In genomic region chr17:21512307-21513011, GRCh38 we compare ENCODE assay signal across 9 cellular contexts.
DNase-seq lines count a peak whose midpoint lies in the region; ATAC-seq, FAIRE-seq and TF ChIP-seq lines count a peak whose summit lies in the region.
"Had no signal": no experiment of that assay in that cellular context is flagged by ENCODE, and none has a peak within 500 bp of the region (broad histone marks: within the 10 kb centered on the region; RNA-seq: fewer than 3 reads in every experiment).

No MANE protein-coding gene starts in this region.

- H3K4ac ChIP-seq in mesendoderm (ENCODE audit: low read depth, low read length): peak overlapping the region; percentile 56

- H4K20me1 ChIP-seq in astrocyte (ENCODE audit: insufficient read depth, low read length): no peaks in the 10 kb centered on the region

- peak; percentile 4 for DNase-seq in stimulated activated CD4-positive, alpha-beta T cell treated with anti-CD3 and anti-CD28 coated beads, Interleukin-15, amount 100 ng/mL, for 24 hours
- DNase-seq in stimulated activated CD4-positive, alpha-beta T cell treated with anti-CD3 and anti-CD28 coated beads, Interleukin-4, amount 100 ng/mL, for 24 hours: no peak
- DNase-seq in astrocyte (ENCODE audit: low read depth): no peak
- no peak for DNase-seq in mesendoderm
- peak; percentile 62 for DNase-seq in type B pancreatic cell (ENCODE audit: extremely low spot score, unreplicated experiment)
- DNase-seq in HTR-8/SVneo (ENCODE audit: insufficient read length, low spot score): no peak
- DNase-seq in prostate gland (ENCODE audit: low spot score): no peak

- no peak for FAIRE-seq in astrocyte (lab: Jason Lieb, UNC)
- no peak for FAIRE-seq in HTR-8/SVneo (lab: Jason Lieb, UNC)

- H3K36me3 ChIP-seq in astrocyte (ENCODE audit: insufficient read depth, low read length) (no peaks in the 10 kb centered on the region), mesendoderm (ENCODE audit: control insufficient read depth, insufficient read depth, low read length) (no peaks in the 10 kb centered on the region), prostate gland (no peaks in the 10 kb centered on the region)

- no peak for TF ChIP-seq POLR2A in prostate gland (IDR thresholded peaks at IDR 0.05)

- H3K27ac ChIP-seq in astrocyte (ENCODE audit: low read depth, low read length): no peak overlapping the region
- H3K27ac ChIP-seq in mesendoderm (ENCODE audit: low read depth, low read length): no peak overlapping the region
- no peak overlapping the region for H3K27ac ChIP-seq in prostate gland

- H2BK5ac ChIP-seq in mesendoderm (ENCODE audit: low read length): no peak overlapping the region

- peak overlapping the region; percentile 82 for H3K18ac ChIP-seq in mesendoderm (ENCODE audit: low read length)

- H3K56ac ChIP-seq in mesendoderm (ENCODE audit: low read length): peak overlapping the region; percentile 80

- H2BK15ac ChIP-seq in mesendoderm (replicated peaks; ENCODE audit: low read depth): no peak overlapping the region

- intact Hi-C loops in prostate gland (cut with DNase I): loop anchor here (2.0 to 5.0 kb wide), 2 partner anchors 232 to 385 kb away; partner anchors contain the start of gene DHRS7B

- H3K9ac ChIP-seq in astrocyte (ENCODE audit: low read length) (no peak overlapping the region), mesendoderm (ENCODE audit: low read length) (peak overlapping the region; percentile 65)

- H3K9me3 ChIP-seq in astrocyte (ENCODE audit: insufficient read depth, low read depth, low read length): no peaks in the 10 kb centered on the region
- H3K9me3 ChIP-seq in prostate gland: no peaks in the 10 kb centered on the region

- H3K79me1 ChIP-seq in mesendoderm (ENCODE audit: low read length): no peaks in the 10 kb centered on the region

- peaks cover 2% of the 10 kb centered on the region for H3K9me3 Mint-ChIP-seq in astrocyte (ENCODE audit: unreplicated experiment)
- H3K9me3 Mint-ChIP-seq in type B pancreatic cell: no peaks in the 10 kb centered on the region

- TF ChIP-seq CTCF in astrocyte (IDR thresholded peaks at IDR 0.05; ENCODE audit: insufficient read depth, low read depth, low read length): no peak
- no peak for TF ChIP-seq CTCF in type B pancreatic cell (conservative IDR thresholded peaks at IDR 0.05)
- no peak for TF ChIP-seq CTCF in prostate gland (IDR thresholded peaks at IDR 0.05)

- H3K27ac Mint-ChIP-seq in astrocyte (ENCODE audit: unreplicated experiment) (peak overlapping the region; percentile 56), type B pancreatic cell (no peak overlapping the region)
- H3K27ac Mint-ChIP-seq: activated CD8-positive, alpha-beta memory T cell treated with anti-CD3 and anti-CD28 coated beads, Interleukin-2, amount 10 ng/mL, durations not matched to agents 7 days and 5 days had no signal

- H2BK120ac ChIP-seq in mesendoderm (ENCODE audit: low read depth, low read length): no peak overlapping the region

- ATAC-seq in GM18909 (IDR thresholded peaks at IDR 0.05; ENCODE audit: poor library complexity, unreplicated experiment): no peak

- no peak overlapping the region for H4K5ac ChIP-seq in mesendoderm (ENCODE audit: low read length)

- no peak overlapping the region for H4K8ac ChIP-seq in mesendoderm (ENCODE audit: low read depth, low read length)

- H3K79me2 ChIP-seq in astrocyte (ENCODE audit: insufficient read depth, low read length) (no peaks in the 10 kb centered on the region), mesendoderm (ENCODE audit: control insufficient read depth, insufficient read depth, low read length) (no peaks in the 10 kb centered on the region)

- H3K23ac ChIP-seq in mesendoderm (ENCODE audit: low read length): peak overlapping the region; percentile 80

- H3K27me3 Mint-ChIP-seq in astrocyte (ENCODE audit: low read depth, unreplicated experiment): peaks cover 18% of the 10 kb centered on the region
- peaks cover 55% of the 10 kb centered on the region for H3K27me3 Mint-ChIP-seq in type B pancreatic cell

- no peak overlapping the region for H2AK5ac ChIP-seq in mesendoderm (ENCODE audit: low read length)

- peak overlapping the region; percentile 92 for H2AFZ ChIP-seq in astrocyte (ENCODE audit: low read depth, low read length)

- H3K4me3 Mint-ChIP-seq in astrocyte (ENCODE audit: unreplicated experiment) (peak overlapping the region; percentile 77), type B pancreatic cell (peak overlapping the region; percentile 71)

- H3K27me3 ChIP-seq in astrocyte (ENCODE audit: insufficient read depth, low read length) (peaks cover 13% of the 10 kb centered on the region), mesendoderm (ENCODE audit: insufficient read depth, low read length, poor library complexity) (no peaks in the 10 kb centered on the region), prostate gland (replicated peaks; ENCODE audit: insufficient read depth) (no peaks in the 10 kb centered on the region)

- peaks cover 1% of the 10 kb centered on the region for H3K4me1 Mint-ChIP-seq in astrocyte (ENCODE audit: low read depth, unreplicated experiment)
- H3K4me1 Mint-ChIP-seq in type B pancreatic cell (ENCODE audit: unreplicated experiment): peaks cover 13% of the 10 kb centered on the region

- H3K4me2 ChIP-seq in astrocyte (ENCODE audit: low read length) (peak overlapping the region; percentile 76), mesendoderm (ENCODE audit: low read length) (no peak overlapping the region)

- peaks cover 6% of the 10 kb centered on the region for H3K4me1 ChIP-seq in astrocyte (ENCODE audit: insufficient read depth, low read length)
- H3K4me1 ChIP-seq in mesendoderm (ENCODE audit: control insufficient read depth, low read depth, low read length): peaks cover 4% of the 10 kb centered on the region
- no peaks in the 10 kb centered on the region for H3K4me1 ChIP-seq in prostate gland (replicated peaks)

- H3K4me3 ChIP-seq in astrocyte (ENCODE audit: insufficient read depth, low read depth, low read length): no peak overlapping the region
- no peak overlapping the region for H3K4me3 ChIP-seq in mesendoderm (ENCODE audit: low read length)
- no peak overlapping the region for H3K4me3 ChIP-seq in prostate gland

- WGBS in mesendoderm (ENCODE audit: extremely low coverage, insufficient coverage, low lambda C conversion rate): no CpG with 5 or more reads among the region's 18 CpGs
- whole genome bisulfite sequencing in prostate gland: 63% methylated on average over 17 of the region's 18 CpGs

- H3K36me3 Mint-ChIP-seq in astrocyte (ENCODE audit: low read depth, unreplicated experiment): no peaks in the 10 kb centered on the region
- no peaks in the 10 kb centered on the region for H3K36me3 Mint-ChIP-seq in type B pancreatic cell
- H3K36me3 Mint-ChIP-seq: activated CD8-positive, alpha-beta memory T cell treated with anti-CD3 and anti-CD28 coated beads, Interleukin-2, amount 10 ng/mL, durations not matched to agents 7 days and 5 days had no signal

Comparison
In these comparisons a context has a peak if more than half of its experiments do, and no peak if none do; other contexts are left out.
1. DNase-seq: peak in stimulated activated CD4-positive, alpha-beta T cell treated with anti-CD3 and anti-CD28 coated beads, Interleukin-15, amount 100 ng/mL, for 24 hours (single experiment) and type B pancreatic cell (single experiment); none in stimulated activated CD4-positive, alpha-beta T cell treated with anti-CD3 and anti-CD28 coated beads, Interleukin-4, amount 100 ng/mL, for 24 hours (single experiment), astrocyte (single experiment), mesendoderm (single experiment), HTR-8/SVneo (single experiment) and prostate gland (single experiment).